ENCODE assay signal across 11 cellular contexts in the genomic region with DNA sequence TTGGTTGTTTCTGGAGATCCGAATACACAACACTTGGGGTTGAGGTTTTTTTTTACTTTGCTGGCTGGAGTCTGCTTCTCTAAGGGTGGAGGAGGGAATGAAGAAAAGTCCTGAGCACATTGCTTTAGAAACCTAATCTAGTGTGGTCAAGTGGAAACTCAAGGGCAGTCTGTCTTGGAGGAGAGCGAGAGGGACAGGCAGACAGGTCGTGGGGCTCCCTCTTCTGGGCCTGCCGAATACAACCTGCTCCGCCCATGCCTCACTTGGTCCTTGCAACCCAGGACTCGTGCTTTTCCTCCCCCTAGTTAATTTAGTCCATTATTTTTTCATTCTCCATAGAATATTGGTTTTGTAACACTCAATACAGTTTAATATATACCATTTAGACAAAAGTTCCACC.
DNase-seq lines count a peak whose midpoint lies in the region; ATAC-seq, FAIRE-seq and TF ChIP-seq lines count a peak whose summit lies in the region.
"Had no signal": no experiment of that assay in that cellular context is flagged by ENCODE, and none has a peak within 500 bp of the region (broad histone marks: within the 10 kb centered on the region; RNA-seq: fewer than 3 reads in every experiment).

No MANE protein-coding gene starts in this region.

- H3K9me2 ChIP-seq in OCI-LY1 (ENCODE audit: low read depth, low read length) (no peaks in the 10 kb centered on the region), Karpas-422 (replicated peaks; ENCODE audit: insufficient read depth, low read length) (no peaks in the 10 kb centered on the region)

- POLR2A ChIA-PET in A549 (lab: Yijun Ruan, JAX): no interaction called here

- H3K36me3 ChIP-seq in OCI-LY1 (ENCODE audit: insufficient read depth, low read length): no peaks in the 10 kb centered on the region
- no peaks in the 10 kb centered on the region for H3K36me3 ChIP-seq in esophagus muscularis mucosa
- no peaks in the 10 kb centered on the region for H3K36me3 ChIP-seq in Karpas-422 (ENCODE audit: insufficient read depth, low read length)
- H3K36me3 ChIP-seq: neutrophil had no signal

- TF ChIP-seq EP300 in A549 (IDR thresholded peaks at IDR 0.05): no peak
- no peak for TF ChIP-seq EP300 in esophagus muscularis mucosa (IDR thresholded peaks at IDR 0.05)

- TF ChIP-seq RAD21 in A549 (conservative IDR thresholded peaks at IDR 0.05 in 1 of 2, IDR thresholded peaks at IDR 0.05 in 1 of 2): peak; percentile 40 to 52; a peak in 3 of 5 replicates

- no peak for FAIRE-seq in A549 (lab: Jason Lieb, UNC)

- TF ChIP-seq CTCF in A549 (IDR thresholded peaks at IDR 0.05) (peak; percentile 38; the same call in 1 of the 3 replicates), GM12875 (IDR thresholded peaks at IDR 0.05; ENCODE audit: borderline replicate concordance, insufficient read depth, low read depth, low read length) (peak; percentile 55), OCI-LY1 (IDR thresholded peaks at IDR 0.05; ENCODE audit: low read length) (peak; percentile 40; the same call in 1 of the 2 replicates), esophagus muscularis mucosa (IDR thresholded peaks at IDR 0.05) (no peak)

- H3K79me2 ChIP-seq in OCI-LY1 (ENCODE audit: insufficient read depth, low read length): no peaks in the 10 kb centered on the region
- H3K79me2 ChIP-seq in Karpas-422 (ENCODE audit: low read length): no peaks in the 10 kb centered on the region

- H3K27ac Mint-ChIP-seq in activated T-cell treated with anti-CD3 and anti-CD28 coated beads, Interleukin-2, amount 50 U/mL, for 72 hours: no peak overlapping the region
- H3K27ac Mint-ChIP-seq: activated naive CD8-positive, alpha-beta T cell treated with anti-CD3 and anti-CD28 coated beads for 36 hours; IgD-negative memory B cell had no signal

- H3K4me3 Mint-ChIP-seq in activated T-cell treated with anti-CD3 and anti-CD28 coated beads, Interleukin-2, amount 50 U/mL, for 72 hours: no peak overlapping the region
- H3K4me3 Mint-ChIP-seq: activated naive CD8-positive, alpha-beta T cell treated with anti-CD3 and anti-CD28 coated beads for 36 hours had no signal

- H3K4me2 ChIP-seq in A549 (no peak overlapping the region), OCI-LY1 (ENCODE audit: low read length) (no peak overlapping the region), Karpas-422 (ENCODE audit: low read depth, low read length, poor library complexity, severe bottlenecking) (no peak overlapping the region)

- TF ChIP-seq POLR2A in A549 (IDR thresholded peaks at IDR 0.05; ENCODE audit: low read length): no peak
- no peak for TF ChIP-seq POLR2A in esophagus muscularis mucosa (IDR thresholded peaks at IDR 0.05; ENCODE audit: low read depth)

- peaks cover 0 to 2% of the 10 kb centered on the region in 2 donors for H3K36me3 Mint-ChIP-seq in activated T-cell treated with anti-CD3 and anti-CD28 coated beads, Interleukin-2, amount 50 U/mL, for 72 hours (ENCODE audit: insufficient read depth in 2 of 2)

- H3K4me1 Mint-ChIP-seq in activated T-cell treated with anti-CD3 and anti-CD28 coated beads, Interleukin-2, amount 50 U/mL, for 72 hours (ENCODE audit: low read depth): peaks cover 12% of the 10 kb centered on the region

- no peaks in the 10 kb centered on the region for H3K9me3 ChIP-seq in A549
- no peaks in the 10 kb centered on the region for H3K9me3 ChIP-seq in OCI-LY1 (ENCODE audit: low read length)
- H3K9me3 ChIP-seq in esophagus muscularis mucosa: no peaks in the 10 kb centered on the region
- H3K9me3 ChIP-seq in Karpas-422 (ENCODE audit: low read length): no peaks in the 10 kb centered on the region
- H3K9me3 ChIP-seq: neutrophil had no signal

- peak; percentile 80 to 90; a peak in 5 of 6 replicates for ATAC-seq in A549
- no peak for ATAC-seq in activated T-cell treated with anti-CD3 and anti-CD28 coated beads, Interleukin-2, amount 50 U/mL, for 72 hours (replicated peaks in 1 of 2)
- no peak for ATAC-seq in GM21447 (IDR thresholded peaks at IDR 0.05; ENCODE audit: unreplicated experiment)

- 26% methylated on average over 6 of the region's 6 CpGs for WGBS in A549 (ENCODE audit: missing lambda C conversion rate)
- WGBS in esophagus muscularis mucosa: 69% methylated on average over 6 of the region's 6 CpGs

- CTCF ChIA-PET in A549 (lab: Yijun Ruan, JAX): interaction anchor here (0.7 to 2.2 kb wide), 4 partner anchors 16 to 220 kb away, joined by 3 to 5 read pairs (median 3); no protein-coding TSS in a partner anchor

- H3K4me1 ChIP-seq in A549 (no peaks in the 10 kb centered on the region), OCI-LY1 (ENCODE audit: insufficient read depth, low read length, severe bottlenecking) (no peaks in the 10 kb centered on the region), esophagus muscularis mucosa (peaks cover 0 to 4% (median 1%) of the 10 kb centered on the region in 4 donors), Karpas-422 (ENCODE audit: low read length) (no peaks in the 10 kb centered on the region)

- H3K27ac ChIP-seq in A549 (no peak overlapping the region), OCI-LY1 (ENCODE audit: low read depth, low read length, poor library complexity, severe bottlenecking) (no peak overlapping the region), esophagus muscularis mucosa (replicated peaks in 1 of 4) (no peak overlapping the region), Karpas-422 (ENCODE audit: low read length) (no peak overlapping the region)
- H3K27ac ChIP-seq: neutrophil had no signal

- H2AFZ ChIP-seq in OCI-LY1 (ENCODE audit: low read length) (no peak overlapping the region), Karpas-422 (ENCODE audit: low read length) (no peak overlapping the region)

- H3F3A ChIP-seq in OCI-LY1 (ENCODE audit: insufficient read depth, low read length): no peaks in the 10 kb centered on the region

- H3K4me3 ChIP-seq in A549 (no peak overlapping the region), GM12875 (ENCODE audit: low read depth, low read length) (no peak overlapping the region), OCI-LY1 (ENCODE audit: low read depth, low read length, poor library complexity, severe bottlenecking) (no peak overlapping the region), esophagus muscularis mucosa (no peak overlapping the region), Karpas-422 (ENCODE audit: low read length) (no peak overlapping the region)

- H3K9me3 Mint-ChIP-seq in activated T-cell treated with anti-CD3 and anti-CD28 coated beads, Interleukin-2, amount 50 U/mL, for 72 hours: no peaks in the 10 kb centered on the region
- H3K9me3 Mint-ChIP-seq: IgD-negative memory B cell had no signal

- H3K27me3 Mint-ChIP-seq in activated T-cell treated with anti-CD3 and anti-CD28 coated beads, Interleukin-2, amount 50 U/mL, for 72 hours (ENCODE audit: low read depth): no peaks in the 10 kb centered on the region
- H3K27me3 Mint-ChIP-seq: activated naive CD8-positive, alpha-beta T cell treated with anti-CD3 and anti-CD28 coated beads for 36 hours had no signal

- H3K27me3 ChIP-seq in OCI-LY1 (ENCODE audit: insufficient read depth, low read length) (no peaks in the 10 kb centered on the region), esophagus muscularis mucosa (no peaks in the 10 kb centered on the region), Karpas-422 (ENCODE audit: low read length) (no peaks in the 10 kb centered on the region)
- H3K27me3 ChIP-seq: neutrophil had no signal

- H4K20me1 ChIP-seq in OCI-LY1 (ENCODE audit: insufficient read depth, low read length): no peaks in the 10 kb centered on the region
- no peaks in the 10 kb centered on the region for H4K20me1 ChIP-seq in Karpas-422 (ENCODE audit: insufficient read depth, low read depth, low read length)

- DNase-seq in A549 (ENCODE audit: low read depth in 1 of 2, low spot score in 1 of 2) (peak in 1 of 2 experiments; percentile 52), esophagus muscularis mucosa (ENCODE audit: extremely low spot score) (peak; percentile 47), SHP77 treated with DMSO at 0.1 percent for 48 hours (lab: John Stamatoyannopoulos, UW) (no peak), Karpas-422 (no peak)
- DNase-seq in activated T-cell treated with anti-CD3 and anti-CD28 coated beads, Interleukin-2, amount 50 U/mL, for 72 hours: no peak
- DNase-seq: activated naive CD8-positive, alpha-beta T cell treated with anti-CD3 and anti-CD28 coated beads for 36 hours had no signal

- H3K9ac ChIP-seq in OCI-LY1 (ENCODE audit: low read length) (no peak overlapping the region), Karpas-422 (ENCODE audit: low read length) (no peak overlapping the region)

- intact Hi-C loops in esophagus muscularis mucosa (cut with DNase I): no loop called here

TF ChIP-seq in A549, 52 proteins besides CTCF, POLR2A, EP300 and RAD21 (continues in another document):
- TF ChIP-seq BHLHE40 (IDR thresholded peaks at IDR 0.05; ENCODE audit: low read depth, low read length) (no peak), ZNF302 (CRISPR knock-in tag; IDR thresholded peaks at IDR 0.05) (no peak), KDM5A (IDR thresholded peaks at IDR 0.05) (no peak), POLR2AphosphoS2 (conservative IDR thresholded peaks at IDR 0.05; ENCODE audit: low read length) (no peak), NPAS2 (CRISPR knock-in tag; IDR thresholded peaks at IDR 0.05; ENCODE audit: borderline replicate concordance) (no peak), CBX8 (IDR thresholded peaks at IDR 0.05) (no peak), CHD4 (IDR thresholded peaks at IDR 0.05; ENCODE audit: borderline replicate concordance) (no peak), TFCP2L1 (CRISPR knock-in tag; IDR thresholded peaks at IDR 0.05) (no peak), FOXS1 (CRISPR knock-in tag; IDR thresholded peaks at IDR 0.05) (no peak), HDAC2 (IDR thresholded peaks at IDR 0.05) (no peak), RFX5 (IDR thresholded peaks at IDR 0.05) (no peak), SREBF2 (IDR thresholded peaks at IDR 0.05) (no peak), HOXA7 (CRISPR knock-in tag; IDR thresholded peaks at IDR 0.05) (no peak), ESRRA (IDR thresholded peaks at IDR 0.05; ENCODE audit: borderline replicate concordance, low read length) (no peak)
- TF ChIP-seq, protein P1, sequence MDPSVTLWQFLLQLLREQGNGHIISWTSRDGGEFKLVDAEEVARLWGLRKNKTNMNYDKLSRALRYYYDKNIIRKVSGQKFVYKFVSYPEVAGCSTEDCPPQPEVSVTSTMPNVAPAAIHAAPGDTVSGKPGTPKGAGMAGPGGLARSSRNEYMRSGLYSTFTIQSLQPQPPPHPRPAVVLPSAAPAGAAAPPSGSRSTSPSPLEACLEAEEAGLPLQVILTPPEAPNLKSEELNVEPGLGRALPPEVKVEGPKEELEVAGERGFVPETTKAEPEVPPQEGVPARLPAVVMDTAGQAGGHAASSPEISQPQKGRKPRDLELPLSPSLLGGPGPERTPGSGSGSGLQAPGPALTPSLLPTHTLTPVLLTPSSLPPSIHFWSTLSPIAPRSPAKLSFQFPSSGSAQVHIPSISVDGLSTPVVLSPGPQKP (IDR thresholded peaks at IDR 0.05; ENCODE audit: low read depth, low read length): no peak

Comparison
In these comparisons a context has a peak if more than half of its experiments do, and no peak if none do; other contexts are left out.
1. ATAC-seq: peak in A549 (2 of 2); none in activated T-cell treated with anti-CD3 and anti-CD28 coated beads, Interleukin-2, amount 50 U/mL, for 72 hours (0 of 2) and GM21447 (single experiment).
2. CTCF ChIP-seq: peak in A549 (single experiment), GM12875 (single experiment) and OCI-LY1 (single experiment); none in esophagus muscularis mucosa (0 of 3).